In the genomic region with DNA sequence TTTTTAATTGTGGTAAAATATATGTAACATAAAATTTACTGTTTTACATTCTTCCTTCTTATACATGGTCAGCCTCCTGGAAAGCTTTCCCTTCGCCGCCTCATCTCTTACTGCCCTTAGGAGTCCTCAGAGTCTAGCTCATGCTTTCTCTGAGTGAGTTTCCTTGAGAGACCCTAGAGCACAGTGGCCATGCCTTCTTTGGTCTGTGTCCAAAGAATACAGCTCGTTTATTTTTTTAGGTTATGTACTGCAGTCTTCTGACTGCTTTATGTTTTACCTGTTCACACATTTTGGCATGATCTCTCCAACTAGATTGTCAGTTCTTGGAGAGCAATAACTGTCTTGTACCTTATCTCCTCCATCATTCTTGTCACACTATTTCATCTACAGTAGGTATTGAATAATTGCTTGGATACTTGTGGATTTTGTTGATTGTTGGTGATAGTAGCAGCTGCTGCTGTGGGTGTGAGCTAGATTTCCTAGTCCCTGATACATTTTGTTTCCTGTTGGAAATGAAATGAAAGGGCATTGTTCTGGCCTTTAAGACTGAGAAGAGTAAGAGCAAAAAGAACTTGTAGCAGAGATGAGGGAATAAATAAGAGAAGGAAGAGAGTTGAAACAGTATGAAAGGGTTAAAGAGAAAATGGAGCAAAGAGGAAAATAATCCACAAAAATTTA, we compare ENCODE assay signal across 12 cellular contexts. TPM values are rescaled to one million over a fixed set of nuclear protein-coding genes. Genes with fewer than 3 reads are reported as not detected.
DNase-seq lines count a peak whose midpoint lies in the region; ATAC-seq lines count a peak whose summit lies in the region.
"Had no signal": no experiment of that assay in that cellular context is flagged by ENCODE, and none has a peak within 500 bp of the region (broad histone marks: within the 10 kb centered on the region; RNA-seq: fewer than 3 reads in every experiment).

No MANE protein-coding gene starts in this region.

- H3K4me3 Mint-ChIP-seq in T-helper 1 cell treated with Interleukin-12 subunit alpha and Interleukin-12 subunit beta and Interleukin-4 antibody, amounts not matched to agents 30 μg/mL and 1 μg/mL, for 36 hours, result peak overlapping the region; percentile 9
- H3K4me3 Mint-ChIP-seq in activated naive CD8-positive, alpha-beta T cell treated with anti-CD3 and anti-CD28 coated beads, Interleukin-2, amount 10 ng/mL, durations not matched to agents 7 days and 5 days, result no peak overlapping the region
- peak overlapping the region in 8 of 10 donors; percentile 0 to 54 (median 42) for H3K4me3 Mint-ChIP-seq in naive thymus-derived CD4-positive, alpha-beta T cell

- peaks cover 58% of the 10 kb centered on the region for H3K4me1 Mint-ChIP-seq in T-helper 1 cell treated with Interleukin-12 subunit alpha and Interleukin-12 subunit beta and Interleukin-4 antibody, amounts not matched to agents 30 μg/mL and 1 μg/mL, for 36 hours (ENCODE audit: low read depth)
- peaks cover 53% of the 10 kb centered on the region for H3K4me1 Mint-ChIP-seq in activated naive CD8-positive, alpha-beta T cell treated with anti-CD3 and anti-CD28 coated beads, Interleukin-2, amount 10 ng/mL, durations not matched to agents 7 days and 5 days
- peaks cover 54 to 81% (median 76%) of the 10 kb centered on the region in 7 donors for H3K4me1 Mint-ChIP-seq in naive thymus-derived CD4-positive, alpha-beta T cell

- no peaks in the 10 kb centered on the region for H3K9me3 ChIP-seq in naive thymus-derived CD4-positive, alpha-beta T cell (ENCODE audit: control insufficient read depth in 2 of 3, low read length in 3 of 3)
- H3K9me3 ChIP-seq: SJSA1 had no signal

- H3K36me3 ChIP-seq in naive thymus-derived CD4-positive, alpha-beta T cell (ENCODE audit: control insufficient read depth in 2 of 3, insufficient read depth in 3 of 3, low read length in 3 of 3), result peaks cover 0 to 61% (median 13%) of the 10 kb centered on the region in 3 experiments

- H3K27me3 ChIP-seq in naive thymus-derived CD4-positive, alpha-beta T cell (ENCODE audit: control insufficient read depth in 2 of 2, insufficient read depth in 2 of 2, low read length in 2 of 2), result no peaks in the 10 kb centered on the region
- H3K27me3 ChIP-seq: SJSA1 had no signal

- no peak overlapping the region for H3K27ac ChIP-seq in naive thymus-derived CD4-positive, alpha-beta T cell (ENCODE audit: low read depth, low read length)
- H3K27ac ChIP-seq: SJSA1 had no signal

- H3K4me1 ChIP-seq in naive thymus-derived CD4-positive, alpha-beta T cell (ENCODE audit: control insufficient read depth in 2 of 2, insufficient read depth in 2 of 2, low read length in 2 of 2), result peaks cover 28 to 33% of the 10 kb centered on the region in 2 donors
- H3K4me1 ChIP-seq: SJSA1 had no signal

- H3K27ac Mint-ChIP-seq in T-helper 1 cell treated with Interleukin-12 subunit alpha and Interleukin-12 subunit beta and Interleukin-4 antibody, amounts not matched to agents 30 μg/mL and 1 μg/mL, for 36 hours, result peak overlapping the region; percentile 3
- peak overlapping the region; percentile 17 for H3K27ac Mint-ChIP-seq in activated naive CD8-positive, alpha-beta T cell treated with anti-CD3 and anti-CD28 coated beads, Interleukin-2, amount 10 ng/mL, durations not matched to agents 7 days and 5 days
- peak overlapping the region in 4 of 9 donors; percentile 10 to 43 (median 28) for H3K27ac Mint-ChIP-seq in naive thymus-derived CD4-positive, alpha-beta T cell

- intact Hi-C loops in naive thymus-derived CD4-positive, alpha-beta T cell (cut with micrococcal nuclease), result loop anchor here (5.0 kb wide), 3 partner anchors 32 to 192 kb away; a partner anchor contains a TSS

- no peaks in the 10 kb centered on the region for H3K9me3 Mint-ChIP-seq in T-helper 1 cell treated with Interleukin-12 subunit alpha and Interleukin-12 subunit beta and Interleukin-4 antibody, amounts not matched to agents 30 μg/mL and 1 μg/mL, for 36 hours
- no peaks in the 10 kb centered on the region for H3K9me3 Mint-ChIP-seq in activated naive CD8-positive, alpha-beta T cell treated with anti-CD3 and anti-CD28 coated beads, Interleukin-2, amount 10 ng/mL, durations not matched to agents 7 days and 5 days
- H3K9me3 Mint-ChIP-seq in naive thymus-derived CD4-positive, alpha-beta T cell, result peaks cover 0 to 4% (median 0%) of the 10 kb centered on the region in 11 donors

- DNase-seq in T-helper 1 cell, result no peak
- peak; percentile 9 for DNase-seq in EH (ENCODE audit: low read depth)
- no peak for DNase-seq in activated naive CD8-positive, alpha-beta T cell treated with anti-CD3 and anti-CD28 coated beads, Interleukin-2, amount 10 ng/mL, durations not matched to agents 7 days and 5 days
- no peak for DNase-seq in naive thymus-derived CD4-positive, alpha-beta T cell
- DNase-seq in GF-D8 (lab: John Stamatoyannopoulos, UW), result no peak
- DNase-seq in globus pallidus (ENCODE audit: low spot score), result no peak
- no peak for DNase-seq in kidney glomerular epithelial cell (lab: John Stamatoyannopoulos, UW)
- DNase-seq: NCI-H2029 treated with DMSO at 0.1 percent for 48 hours; NCI-H774; stimulated activated CD4-positive, alpha-beta T cell treated with anti-CD3 and anti-CD28 coated beads, Interleukin-12 subunit alpha, Interleukin-12 subunit beta, amount 100 ng/mL, for 4 hours had no signal

- no peak for ATAC-seq in activated naive CD8-positive, alpha-beta T cell treated with anti-CD3 and anti-CD28 coated beads, Interleukin-2, amount 10 ng/mL, durations not matched to agents 7 days and 5 days (ENCODE audit: low read depth)
- ATAC-seq in naive thymus-derived CD4-positive, alpha-beta T cell, result no peak

- POLR2A ChIA-PET in activated naive CD8-positive, alpha-beta T cell treated with anti-CD3 and anti-CD28 coated beads, Interleukin-2, amount 10 ng/mL, durations not matched to agents 7 days and 5 days (lab: Charles Lee), result interaction anchor here (0.5 to 3.4 kb wide), 4 partner anchors 10 to 486 kb away, joined by 3 to 21 read pairs (median 3); a partner anchor contains a TSS
- POLR2A ChIA-PET in naive thymus-derived CD4-positive, alpha-beta T cell (lab: Charles Lee), result interaction anchor here (0.6 to 2.1 kb wide), 5 partner anchors 10 to 1165 kb away, joined by 3 to 9 read pairs (median 3); a partner anchor contains a TSS

- CTCF ChIA-PET in naive thymus-derived CD4-positive, alpha-beta T cell (lab: Charles Lee), result interaction anchor here (0.7 kb wide), 1 partner anchor 73 kb away, joined by 3 read pairs; no protein-coding TSS in a partner anchor

- peaks cover 56% of the 10 kb centered on the region for H3K36me3 Mint-ChIP-seq in T-helper 1 cell treated with Interleukin-12 subunit alpha and Interleukin-12 subunit beta and Interleukin-4 antibody, amounts not matched to agents 30 μg/mL and 1 μg/mL, for 36 hours (ENCODE audit: low read depth)
- peaks cover 59% of the 10 kb centered on the region for H3K36me3 Mint-ChIP-seq in activated naive CD8-positive, alpha-beta T cell treated with anti-CD3 and anti-CD28 coated beads, Interleukin-2, amount 10 ng/mL, durations not matched to agents 7 days and 5 days
- H3K36me3 Mint-ChIP-seq in naive thymus-derived CD4-positive, alpha-beta T cell, result peaks cover 17 to 65% (median 44%) of the 10 kb centered on the region in 5 donors

- H3K4me3 ChIP-seq in naive thymus-derived CD4-positive, alpha-beta T cell (ENCODE audit: low read length), result no peak overlapping the region
- H3K4me3 ChIP-seq: SJSA1 had no signal

- no peaks in the 10 kb centered on the region for H3K27me3 Mint-ChIP-seq in T-helper 1 cell treated with Interleukin-12 subunit alpha and Interleukin-12 subunit beta and Interleukin-4 antibody, amounts not matched to agents 30 μg/mL and 1 μg/mL, for 36 hours (ENCODE audit: low read depth)
- H3K27me3 Mint-ChIP-seq in activated naive CD8-positive, alpha-beta T cell treated with anti-CD3 and anti-CD28 coated beads, Interleukin-2, amount 10 ng/mL, durations not matched to agents 7 days and 5 days, result no peaks in the 10 kb centered on the region
- no peaks in the 10 kb centered on the region for H3K27me3 Mint-ChIP-seq in naive thymus-derived CD4-positive, alpha-beta T cell

RNA-seq across cellular contexts. Expression of a gene that starts 10.9 kb away (rescaled TPM):
- 100 to 1,000 TPM; 108 to 118 TPM for total RNA-seq in activated naive CD8-positive, alpha-beta T cell treated with anti-CD3 and anti-CD28 coated beads, Interleukin-2, amount 10 ng/mL, durations not matched to agents 7 days and 5 days
- total RNA-seq in naive thymus-derived CD4-positive, alpha-beta T cell, result 100 to 1,000 TPM; 103 to 189 (median 150) TPM
- polyA plus RNA-seq in naive thymus-derived CD4-positive, alpha-beta T cell, result 100 to 1,000 TPM; 111 to 114 TPM

RNA-seq across cellular contexts. Expression of a gene that starts 30.8 kb away (rescaled TPM):
- 10 to 100 TPM; 27.5 to 28.3 TPM for total RNA-seq in activated naive CD8-positive, alpha-beta T cell treated with anti-CD3 and anti-CD28 coated beads, Interleukin-2, amount 10 ng/mL, durations not matched to agents 7 days and 5 days
- total RNA-seq in naive thymus-derived CD4-positive, alpha-beta T cell, result 10 to 100 TPM in 4 of 5 experiments, 1 to 10 TPM in 1; 6.6 to 27.3 (median 12.8) TPM
- 10 to 100 TPM; 15.7 to 19.4 TPM for polyA plus RNA-seq in naive thymus-derived CD4-positive, alpha-beta T cell
